ENCODE assay signal across 20 cellular contexts in the genomic region with DNA sequence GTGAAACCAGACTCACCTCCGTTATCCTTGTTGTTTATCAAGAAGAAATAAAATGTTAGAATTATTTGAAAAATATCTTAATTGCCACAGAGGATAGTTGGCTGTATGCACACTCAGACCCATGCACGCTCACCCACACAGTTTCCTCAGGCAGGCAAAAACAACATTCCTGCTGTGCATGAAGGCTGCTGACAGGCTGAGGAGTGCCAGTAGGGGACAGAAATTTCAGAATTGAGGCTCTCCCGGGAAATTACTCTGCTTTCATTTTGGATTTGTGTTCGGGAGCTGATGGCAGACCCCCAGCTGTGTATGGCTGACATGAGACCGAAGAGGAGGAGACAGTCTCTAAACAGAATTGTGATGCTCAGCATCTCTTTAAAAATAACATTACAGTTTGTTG.
"Had no signal": no experiment of that assay in that cellular context is flagged by ENCODE, and none has a peak within 500 bp of the region (broad histone marks: within the 10 kb centered on the region; RNA-seq: fewer than 3 reads in every experiment).

No MANE protein-coding gene starts in this region.

- H3K4me1 ChIP-seq: adrenal gland, colonic mucosa, uterus had no signal

- H3K36me3 Mint-ChIP-seq: activated naive CD4-positive, alpha-beta T cell treated with anti-CD3 and anti-CD28 coated beads, Interleukin-2, amount 50 U/mL, for 72 hours had no signal

- H3K4me1 Mint-ChIP-seq: natural killer cell, T-helper 17 cell had no signal

- H3K27ac ChIP-seq: adrenal gland, colonic mucosa, neutrophil, uterus had no signal

- H3K36me3 ChIP-seq: colonic mucosa, neutrophil, uterus had no signal

- H3K4me3 Mint-ChIP-seq: endodermal cell, natural killer cell, T-helper 17 cell had no signal

- H3K27ac Mint-ChIP-seq: activated naive CD4-positive, alpha-beta T cell treated with anti-CD3 and anti-CD28 coated beads, Interleukin-2, amount 50 U/mL, for 72 hours; natural killer cell; T-helper 17 cell had no signal

- H3K9me3 Mint-ChIP-seq: activated naive CD4-positive, alpha-beta T cell treated with anti-CD3 and anti-CD28 coated beads, Interleukin-2, amount 50 U/mL, for 72 hours; endodermal cell; natural killer cell had no signal

- H3K4me3 ChIP-seq: adrenal gland, colonic mucosa, tibial nerve, uterus had no signal

- H3K9me3 ChIP-seq: adrenal gland, colonic mucosa, neutrophil, tibial nerve, uterus had no signal

- H3K27me3 ChIP-seq: adrenal gland, colonic mucosa, neutrophil, tibial nerve, uterus had no signal

- ATAC-seq: activated naive CD4-positive, alpha-beta T cell treated with anti-CD3 and anti-CD28 coated beads, Interleukin-2, amount 50 U/mL, for 72 hours; natural killer cell; stimulated activated naive CD8-positive, alpha-beta T cell treated with anti-CD3 and anti-CD28 coated beads, Interleukin-15, Interleukin-2, amounts not matched to agents 100 U/mL and 50 U/mL, for 24 hours; T-helper 17 cell had no signal

- DNase-seq: activated CD4-positive, alpha-beta T cell treated with anti-CD3 and anti-CD28 coated beads for 1 hour; activated CD8-positive, alpha-beta memory T cell treated with anti-CD3 and anti-CD28 coated beads for 24 hours; activated CD8-positive, alpha-beta memory T cell treated with anti-CD3 and anti-CD28 coated beads, Interleukin-2, amount 50 U/mL, for 48 hours; activated effector memory CD4-positive, alpha-beta T cell treated with Interleukin-2 at 50 U/mL for 16 hours; activated T-cell treated with anti-CD3 and anti-CD28 coated beads, Interleukin-2, amount 50 U/mL, for 48 hours; adrenal gland; colonic mucosa; endodermal cell; foreskin melanocyte; mesendoderm; natural killer cell; stimulated activated CD4-positive, alpha-beta T cell treated with anti-CD3 and anti-CD28 coated beads, Interleukin-12 subunit alpha, Interleukin-12 subunit beta, amount 100 ng/mL, for 4 hours; stimulated activated CD4-positive, alpha-beta T cell treated with anti-CD3 and anti-CD28 coated beads, Interleukin-2, amount 100 ng/mL, for 24 hours; stimulated activated naive CD8-positive, alpha-beta T cell treated with anti-CD3 and anti-CD28 coated beads, Interleukin-15, Interleukin-2, amounts not matched to agents 100 U/mL and 50 U/mL, for 24 hours; substantia nigra; T-helper 17 cell; uterus had no signal
